12 cellular contexts compared by ENCODE assay signal in genomic region chr21:45224189-45224938, GRCh38.
DNase-seq lines count a peak whose midpoint lies in the region; ATAC-seq, FAIRE-seq and TF ChIP-seq lines count a peak whose summit lies in the region.
"Had no signal": no experiment of that assay in that cellular context is flagged by ENCODE, and none has a peak within 500 bp of the region (broad histone marks: within the 10 kb centered on the region; RNA-seq: fewer than 3 reads in every experiment).

No MANE protein-coding gene starts in this region.

- no peaks in the 10 kb centered on the region for H3K9me3 Mint-ChIP-seq in CD8-positive, alpha-beta T cell
- H3K9me3 Mint-ChIP-seq in activated T-cell treated with anti-CD3 and anti-CD28 coated beads, Interleukin-2, amount 50 U/mL, for 72 hours, result no peaks in the 10 kb centered on the region
- no peaks in the 10 kb centered on the region for H3K9me3 Mint-ChIP-seq in memory B cell
- H3K9me3 Mint-ChIP-seq: neural crest cell had no signal

- ATAC-seq in CD8-positive, alpha-beta T cell, result peak; percentile 68
- ATAC-seq in RWPE2 (ENCODE audit: low read depth) (no peak), memory B cell (ENCODE audit: low read depth) (peak; percentile 58), GM18502 (IDR thresholded peaks at IDR 0.05; ENCODE audit: poor library complexity, unreplicated experiment) (no peak), HG03457 (IDR thresholded peaks at IDR 0.05; ENCODE audit: unreplicated experiment) (no peak)
- ATAC-seq in activated T-cell treated with anti-CD3 and anti-CD28 coated beads, Interleukin-2, amount 50 U/mL, for 72 hours (replicated peaks in 1 of 2), result no peak

- peaks cover 25% of the 10 kb centered on the region for H3K4me1 ChIP-seq in CD8-positive, alpha-beta T cell (ENCODE audit: insufficient read depth, low read length)
- no peaks in the 10 kb centered on the region for H3K4me1 ChIP-seq in RWPE2 (ENCODE audit: insufficient read depth, poor library complexity, severe bottlenecking)

- H3K4me3 ChIP-seq in CD8-positive, alpha-beta T cell (ENCODE audit: low read depth, low read length), result no peak overlapping the region
- H3K4me3 ChIP-seq in RWPE2 (ENCODE audit: severe bottlenecking), result no peak overlapping the region

- H3K27ac ChIP-seq in CD8-positive, alpha-beta T cell (ENCODE audit: low read depth, low read length), result no peak overlapping the region
- no peak overlapping the region for H3K27ac ChIP-seq in RWPE2 (ENCODE audit: poor library complexity, severe bottlenecking)

- no peak for TF ChIP-seq POLR2A in H54 (IDR thresholded peaks at IDR 0.05; ENCODE audit: low read depth, low read length)

- CTCF ChIA-PET in CD8-positive, alpha-beta T cell (lab: Charles Lee), result interaction anchor here (1.2 to 1.4 kb wide), 2 partner anchors 86 to 96 kb away, joined by 3 to 5 read pairs; no protein-coding TSS in a partner anchor

- peak in 6 of 7 experiments; percentile 51 to 81 (median 55) for DNase-seq in CD8-positive, alpha-beta T cell
- DNase-seq in RWPE2 (ENCODE audit: low spot score) (peak; percentile 85), memory B cell (ENCODE audit: low spot score in 2 of 2) (no peak), H54 (ENCODE audit: insufficient read length, low spot score) (no peak), SKM-1 (lab: John Stamatoyannopoulos, UW; ENCODE audit: unreplicated experiment) (no peak)
- peak in 1 of 2 donors; percentile 9 for DNase-seq in activated T-cell treated with anti-CD3 and anti-CD28 coated beads, Interleukin-2, amount 50 U/mL, for 72 hours
- DNase-seq: Calu3, NCI-H187, SHP77 had no signal

- H3K4me1 Mint-ChIP-seq in CD8-positive, alpha-beta T cell (ENCODE audit: low read depth), result peaks cover 36% of the 10 kb centered on the region
- H3K4me1 Mint-ChIP-seq in activated T-cell treated with anti-CD3 and anti-CD28 coated beads, Interleukin-2, amount 50 U/mL, for 72 hours (ENCODE audit: low read depth), result peaks cover 48% of the 10 kb centered on the region
- peaks cover 11% of the 10 kb centered on the region for H3K4me1 Mint-ChIP-seq in memory B cell
- H3K4me1 Mint-ChIP-seq: neural crest cell had no signal

- peaks cover 3% of the 10 kb centered on the region for H3K36me3 ChIP-seq in CD8-positive, alpha-beta T cell (ENCODE audit: insufficient read depth, low read length)
- no peaks in the 10 kb centered on the region for H3K36me3 ChIP-seq in RWPE2 (ENCODE audit: low read depth)

- peaks cover 30% of the 10 kb centered on the region for H3K36me3 Mint-ChIP-seq in CD8-positive, alpha-beta T cell
- H3K36me3 Mint-ChIP-seq in activated T-cell treated with anti-CD3 and anti-CD28 coated beads, Interleukin-2, amount 50 U/mL, for 72 hours (ENCODE audit: insufficient read depth in 2 of 2), result peaks cover 0 to 6% of the 10 kb centered on the region in 2 donors
- peaks cover 6% of the 10 kb centered on the region for H3K36me3 Mint-ChIP-seq in memory B cell

- peak overlapping the region; percentile 67 for H3K4me3 Mint-ChIP-seq in CD8-positive, alpha-beta T cell
- H3K4me3 Mint-ChIP-seq in activated T-cell treated with anti-CD3 and anti-CD28 coated beads, Interleukin-2, amount 50 U/mL, for 72 hours, result peak overlapping the region; percentile 27 to 39
- H3K4me3 Mint-ChIP-seq in memory B cell, result peak overlapping the region; percentile 69
- H3K4me3 Mint-ChIP-seq: neural crest cell had no signal

- H3K27me3 ChIP-seq in CD8-positive, alpha-beta T cell (ENCODE audit: insufficient read depth, low read length), result no peaks in the 10 kb centered on the region
- no peaks in the 10 kb centered on the region for H3K27me3 ChIP-seq in RWPE2 (ENCODE audit: insufficient read depth, poor library complexity, severe bottlenecking)

- intact Hi-C loops in CD8-positive, alpha-beta T cell (cut with DNase I, micrococcal nuclease), result no loop called here

- no peaks in the 10 kb centered on the region for H3K9me3 ChIP-seq in CD8-positive, alpha-beta T cell (ENCODE audit: low read length)
- H3K9me3 ChIP-seq in RWPE2 (ENCODE audit: severe bottlenecking), result no peaks in the 10 kb centered on the region

- FAIRE-seq in H54 (lab: Jason Lieb, UNC), result no peak

- POLR2A ChIA-PET in CD8-positive, alpha-beta T cell (lab: Charles Lee), result no interaction called here

- no peak for TF ChIP-seq CTCF in CD8-positive, alpha-beta T cell (IDR thresholded peaks at IDR 0.05)
- TF ChIP-seq CTCF in RWPE2 (IDR thresholded peaks at IDR 0.05; ENCODE audit: poor library complexity, severe bottlenecking), result no peak

- H3K27ac Mint-ChIP-seq in CD8-positive, alpha-beta T cell, result peak overlapping the region; percentile 85
- no peak overlapping the region for H3K27ac Mint-ChIP-seq in activated T-cell treated with anti-CD3 and anti-CD28 coated beads, Interleukin-2, amount 50 U/mL, for 72 hours
- peak overlapping the region; percentile 88 for H3K27ac Mint-ChIP-seq in memory B cell

- no peaks in the 10 kb centered on the region for H3K27me3 Mint-ChIP-seq in CD8-positive, alpha-beta T cell (ENCODE audit: low read depth)
- H3K27me3 Mint-ChIP-seq in activated T-cell treated with anti-CD3 and anti-CD28 coated beads, Interleukin-2, amount 50 U/mL, for 72 hours (ENCODE audit: low read depth), result peaks cover 13% of the 10 kb centered on the region
- H3K27me3 Mint-ChIP-seq in memory B cell, result peaks cover 6% of the 10 kb centered on the region

Comparison
In these comparisons a context has a peak if more than half of its experiments do, and no peak if none do; other contexts are left out.
1. ATAC-seq: peak in CD8-positive, alpha-beta T cell (single experiment) and memory B cell (single experiment); none in RWPE2 (single experiment), activated T-cell treated with anti-CD3 and anti-CD28 coated beads, Interleukin-2, amount 50 U/mL, for 72 hours (0 of 2), GM18502 (single experiment) and HG03457 (single experiment).
2. DNase-seq: peak in CD8-positive, alpha-beta T cell (6 of 7) and RWPE2 (single experiment); none in memory B cell (0 of 2), H54 (single experiment) and SKM-1 (single experiment).
3. Peak in every context shown above with its lines, with median percentiles within 50 percentile points of each other: H3K4me3 Mint-ChIP-seq.